In genomic region chr17:80455784-80456183, GRCh38 we compare ENCODE assay signal across 8 cellular contexts. TPM values are rescaled to one million over a fixed set of nuclear protein-coding genes. Genes with fewer than 3 reads are reported as not detected.
DNase-seq lines count a peak whose midpoint lies in the region; ATAC-seq and TF ChIP-seq lines count a peak whose summit lies in the region.

No MANE protein-coding gene starts in this region.

- H3K27ac ChIP-seq in C4-2B: peak overlapping the region; percentile 93; the same call in 1 of the 2 replicates

- no peaks in the 10 kb centered on the region for H3K36me3 Mint-ChIP-seq in brain
- H3K36me3 Mint-ChIP-seq in natural killer cell treated with Interleukin-12 subunit alpha and Interleukin-12 subunit beta and Interleukin-15 and Interleukin-18, amount 100 ng/mL, for 72 hours: no peaks in the 10 kb centered on the region

- H3K4me1 Mint-ChIP-seq in brain: peaks cover 60% of the 10 kb centered on the region
- H3K4me1 Mint-ChIP-seq in natural killer cell treated with Interleukin-12 subunit alpha and Interleukin-12 subunit beta and Interleukin-15 and Interleukin-18, amount 100 ng/mL, for 72 hours (ENCODE audit: low read depth in 2 of 2): peaks cover 31 to 33% of the 10 kb centered on the region in 2 donors

- peaks cover 0 to 3% (median 0%) of the 10 kb centered on the region in 5 experiments for H3K9me3 Mint-ChIP-seq in brain
- H3K9me3 Mint-ChIP-seq in natural killer cell treated with Interleukin-12 subunit alpha and Interleukin-12 subunit beta and Interleukin-15 and Interleukin-18, amount 100 ng/mL, for 72 hours: no peaks in the 10 kb centered on the region

- ATAC-seq in natural killer cell treated with Interleukin-12 subunit alpha and Interleukin-12 subunit beta and Interleukin-15 and Interleukin-18, amount 100 ng/mL, for 72 hours: no peak
- ATAC-seq in HG03039 (IDR thresholded peaks at IDR 0.05; ENCODE audit: unreplicated experiment) (no peak), GM18873 (IDR thresholded peaks at IDR 0.05; ENCODE audit: low FRiP score, unreplicated experiment) (no peak)

- peak overlapping the region; percentile 86 to 99 (median 96) for H3K27ac Mint-ChIP-seq in brain
- peak overlapping the region; percentile 98 for H3K27ac Mint-ChIP-seq in natural killer cell treated with Interleukin-12 subunit alpha and Interleukin-12 subunit beta and Interleukin-15 and Interleukin-18, amount 100 ng/mL, for 72 hours

- H3K4me3 ChIP-seq in LNCaP clone FGC (ENCODE audit: low read depth, low read length): peak overlapping the region; percentile 87

- DNase-seq in LNCaP clone FGC (ENCODE audit: low read depth): no peak
- DNase-seq in natural killer cell treated with Interleukin-12 subunit alpha and Interleukin-12 subunit beta and Interleukin-15 and Interleukin-18, amount 100 ng/mL, for 72 hours (ENCODE audit: low spot score): no peak
- DNase-seq in activated effector memory CD4-positive, alpha-beta T cell treated with anti-CD3 and anti-CD28 coated beads, Interleukin-2, amount 50 U/mL, for 16 hours: no peak
- no peak for DNase-seq in epidermal melanocyte (ENCODE audit: insufficient read length, low spot score)

- peaks cover 9% of the 10 kb centered on the region for H3K27me3 Mint-ChIP-seq in brain
- peaks cover 3 to 16% of the 10 kb centered on the region in 2 donors for H3K27me3 Mint-ChIP-seq in natural killer cell treated with Interleukin-12 subunit alpha and Interleukin-12 subunit beta and Interleukin-15 and Interleukin-18, amount 100 ng/mL, for 72 hours

- peak overlapping the region; percentile 89 to 96 (median 90) for H3K4me3 Mint-ChIP-seq in brain
- peak overlapping the region; percentile 97 for H3K4me3 Mint-ChIP-seq in natural killer cell treated with Interleukin-12 subunit alpha and Interleukin-12 subunit beta and Interleukin-15 and Interleukin-18, amount 100 ng/mL, for 72 hours

- TF ChIP-seq CTCF in C4-2B (conservative IDR thresholded peaks at IDR 0.05): no peak
- no peak for TF ChIP-seq CTCF in LNCaP clone FGC (IDR thresholded peaks at IDR 0.05; ENCODE audit: control insufficient read depth, extremely low read depth, insufficient read depth)
- no peak for TF ChIP-seq CTCF in brain (conservative IDR thresholded peaks at IDR 0.05)

RNA-seq across cellular contexts. Expression of gene NPTX1, which starts 20.6 kb away (rescaled TPM):
- 22.4 TPM for polyA plus RNA-seq in brain (ENCODE audit: insufficient read depth, low read depth, low replicate concordance)
- under 1 TPM; 0.38 to 0.92 TPM for total RNA-seq in natural killer cell treated with Interleukin-12 subunit alpha and Interleukin-12 subunit beta and Interleukin-15 and Interleukin-18, amount 100 ng/mL, for 72 hours

RNA-seq across cellular contexts. Expression of gene ENDOV, which starts 40.8 kb away (rescaled TPM):
- polyA plus RNA-seq in brain (ENCODE audit: insufficient read depth, low read depth, low replicate concordance): 32.0 TPM
- total RNA-seq in natural killer cell treated with Interleukin-12 subunit alpha and Interleukin-12 subunit beta and Interleukin-15 and Interleukin-18, amount 100 ng/mL, for 72 hours: 10 to 100 TPM; 14.0 to 15.2 TPM
